8 cellular contexts compared by ENCODE assay signal in genomic region chr21:46229133-46229922, GRCh38. TPM values are rescaled to one million over a fixed set of nuclear protein-coding genes. Genes with fewer than 3 reads are reported as not detected.
DNase-seq lines count a peak whose midpoint lies in the region; ATAC-seq and TF ChIP-seq lines count a peak whose summit lies in the region.

No MANE protein-coding gene starts in this region.

- no peaks in the 10 kb centered on the region for H3K27me3 ChIP-seq in CD4-positive, alpha-beta memory T cell (ENCODE audit: insufficient read depth, low read length)
- H3K27me3 ChIP-seq in vagina: no peaks in the 10 kb centered on the region

- no peak for DNase-seq in CD4-positive, alpha-beta memory T cell
- DNase-seq in coronary artery (ENCODE audit: low spot score): no peak
- peak in 1 of 2 experiments; percentile 78 for DNase-seq in mesothelial cell of epicardium (ENCODE audit: low spot score in 2 of 2, unreplicated experiment in 2 of 2)
- DNase-seq in vagina (ENCODE audit: extremely low spot score in 2 of 2): no peak
- no peak for DNase-seq in NCI-H2081 treated with DMSO at 0.1 percent for 48 hours (lab: John Stamatoyannopoulos, UW)

- intact Hi-C loops in CD4-positive, alpha-beta memory T cell (cut with micrococcal nuclease): loop anchor here (1.0 to 5.0 kb wide), 3 partner anchors 42 to 257 kb away; no protein-coding TSS in a partner anchor
- intact Hi-C loops in vagina (cut with DNase I): loop anchor here (5.0 to 10.0 kb wide), 2 partner anchors 85 to 257 kb away; no protein-coding TSS in a partner anchor

- peak overlapping the region; percentile 91 to 98 (median 96) for H3K4me3 Mint-ChIP-seq in CD4-positive, alpha-beta memory T cell
- peak overlapping the region; percentile 84 for H3K4me3 Mint-ChIP-seq in mesothelial cell of epicardium

- H3K36me3 Mint-ChIP-seq in CD4-positive, alpha-beta memory T cell: peaks cover 12 to 21% of the 10 kb centered on the region in 2 donors
- H3K36me3 Mint-ChIP-seq in mesothelial cell of epicardium: peaks cover 42% of the 10 kb centered on the region

- no peaks in the 10 kb centered on the region for H3K9me3 Mint-ChIP-seq in CD4-positive, alpha-beta memory T cell
- H3K9me3 Mint-ChIP-seq in mesothelial cell of epicardium: peaks cover 9% of the 10 kb centered on the region

- H3K4me1 Mint-ChIP-seq in CD4-positive, alpha-beta memory T cell: peaks cover 37 to 63% (median 50%) of the 10 kb centered on the region in 4 donors
- H3K4me1 Mint-ChIP-seq in mesothelial cell of epicardium: peaks cover 36% of the 10 kb centered on the region

- peaks cover 8% of the 10 kb centered on the region for H3K36me3 ChIP-seq in CD4-positive, alpha-beta memory T cell (ENCODE audit: insufficient read depth, low read length)
- H3K36me3 ChIP-seq in vagina: peaks cover 0 to 4% of the 10 kb centered on the region in 2 donors

- peak; percentile 45 for TF ChIP-seq POLR2A in GM18951 (IDR thresholded peaks at IDR 0.05; ENCODE audit: extremely low read depth, insufficient read depth, insufficient read length)
- no peak for TF ChIP-seq POLR2A in vagina (IDR thresholded peaks at IDR 0.05)

- TF ChIP-seq CTCF in coronary artery (IDR thresholded peaks at IDR 0.05): no peak
- peak; percentile 38 for TF ChIP-seq CTCF in mesothelial cell of epicardium (IDR thresholded peaks at IDR 0.05; ENCODE audit: unreplicated experiment)
- peak in 2 of 3 experiments; percentile 34 to 74 for TF ChIP-seq CTCF in vagina (IDR thresholded peaks at IDR 0.05)

- POLR2A ChIA-PET in CD4-positive, alpha-beta memory T cell (lab: Charles Lee; ENCODE audit: partially characterized antibody): interaction anchor here (2.3 kb wide), 1 partner anchor 86 kb away, joined by 5 read pairs; no protein-coding TSS in a partner anchor

- in situ Hi-C loops in GM18951 (cut with MboI; ENCODE audit: low sequenced_read_pairs, unreplicated experiment): no loop called here

- H3K27ac Mint-ChIP-seq in CD4-positive, alpha-beta memory T cell: peak overlapping the region; percentile 61 to 99 (median 97)
- H3K27ac Mint-ChIP-seq in mesothelial cell of epicardium: peak overlapping the region; percentile 96

- H3K9me3 ChIP-seq in CD4-positive, alpha-beta memory T cell (ENCODE audit: control insufficient read depth in 1 of 2, low read length in 2 of 2): no peaks in the 10 kb centered on the region
- no peaks in the 10 kb centered on the region for H3K9me3 ChIP-seq in vagina

- peak; percentile 31 for ATAC-seq in HG03175 (IDR thresholded peaks at IDR 0.05; ENCODE audit: unreplicated experiment)

- CTCF ChIA-PET in CD4-positive, alpha-beta memory T cell (lab: Charles Lee; ENCODE audit: partially characterized antibody): interaction anchor here (1.3 kb wide), 1 partner anchor 96 kb away, joined by 3 read pairs; a partner anchor contains a TSS

- H3K27me3 Mint-ChIP-seq in CD4-positive, alpha-beta memory T cell: no peaks in the 10 kb centered on the region
- no peaks in the 10 kb centered on the region for H3K27me3 Mint-ChIP-seq in mesothelial cell of epicardium (ENCODE audit: low read depth)

- peak overlapping the region; percentile 53 for H3K27ac ChIP-seq in CD4-positive, alpha-beta memory T cell (ENCODE audit: low read depth, low read length)
- peak overlapping the region; percentile 60 to 88 for H3K27ac ChIP-seq in coronary artery
- peak overlapping the region; percentile 96 for H3K27ac ChIP-seq in vagina

- H3K4me3 ChIP-seq in CD4-positive, alpha-beta memory T cell (ENCODE audit: low read length in 2 of 2): peak overlapping the region; percentile 21 to 66
- H3K4me3 ChIP-seq in coronary artery (peak overlapping the region; percentile 96), vagina (peak overlapping the region; percentile 60 to 97)

- peaks cover 28% of the 10 kb centered on the region for H3K4me1 ChIP-seq in CD4-positive, alpha-beta memory T cell (ENCODE audit: insufficient read depth, low read length)
- peaks cover 33% of the 10 kb centered on the region for H3K4me1 ChIP-seq in vagina

TF ChIP-seq in PFSK-1, 5 proteins besides CTCF, POLR2A, EP300 and RAD21:
- TF ChIP-seq POLR2AphosphoS5 (IDR thresholded peaks at IDR 0.05; ENCODE audit: low read depth, low read length): peak; percentile 31; the same call in 1 of the 2 replicates
- TF ChIP-seq REST (IDR thresholded peaks at IDR 0.05; ENCODE audit: insufficient read depth in 1 of 2, low read depth in 2 of 2, low read length in 2 of 2): no peak

RNA-seq across cellular contexts. Expression of gene LSS, which starts 0.8 kb away (rescaled TPM):
- 10 to 100 TPM; 53.2 to 54.5 TPM for total RNA-seq in CD4-positive, alpha-beta memory T cell
- 10 to 100 TPM; 15.3 to 16.9 TPM for polyA plus RNA-seq in CD4-positive, alpha-beta memory T cell
- polyA plus RNA-seq in PFSK-1 (2012; ENCODE audit: insufficient read length, low read depth): 38.0 TPM
- total RNA-seq in mesothelial cell of epicardium: 78.2 to 85.8 TPM (median 80.6 TPM) in 3 replicates
- 103 TPM for total RNA-seq in vagina

RNA-seq across cellular contexts. Expression of gene SPATC1L, which starts 45.1 kb away (rescaled TPM):
- total RNA-seq in CD4-positive, alpha-beta memory T cell: 1 to 10 TPM; 6.9 TPM
- polyA plus RNA-seq in CD4-positive, alpha-beta memory T cell: 1 to 10 TPM; 6.0 to 6.4 TPM
- polyA plus RNA-seq in PFSK-1 (2012; ENCODE audit: insufficient read length, low read depth): 47.1 TPM
- total RNA-seq in mesothelial cell of epicardium: 27.5 to 28.1 TPM (median 27.6 TPM) in 3 replicates
- total RNA-seq in vagina: 5.2 TPM

RNA-seq across cellular contexts. Expression of gene MCM3AP, which starts 56.1 kb away (rescaled TPM):
- total RNA-seq in CD4-positive, alpha-beta memory T cell: 100 to 1,000 TPM; 155 to 168 TPM
- 10 to 100 TPM; 14.9 to 45.6 TPM for polyA plus RNA-seq in CD4-positive, alpha-beta memory T cell
- 59.1 TPM for polyA plus RNA-seq in PFSK-1 (2012; ENCODE audit: insufficient read length, low read depth)
- total RNA-seq in mesothelial cell of epicardium (138 to 150 TPM (median 139 TPM) in 3 replicates), vagina (115 TPM)

RNA-seq across cellular contexts. Expression of gene YBEY, which starts 56.8 kb away (rescaled TPM):
- 10 to 100 TPM; 11.5 to 14.7 TPM for total RNA-seq in CD4-positive, alpha-beta memory T cell
- 10 to 100 TPM; 15.5 to 18.9 TPM for polyA plus RNA-seq in CD4-positive, alpha-beta memory T cell
- polyA plus RNA-seq in PFSK-1 (2012; ENCODE audit: insufficient read length, low read depth): 40.4 TPM
- total RNA-seq in mesothelial cell of epicardium (17.2 to 18.4 TPM (median 17.7 TPM) in 3 replicates), vagina (11.3 TPM)

Comparison
In these comparisons a context has a peak if more than half of its experiments do, and no peak if none do; other contexts are left out.
1. H3K4me3 ChIP-seq: peak in every context shown above with its lines; median percentile 96 in coronary artery; 78 in vagina; 44 in CD4-positive, alpha-beta memory T cell.